ENCODE assay signal across 1 cellular context in genomic region chr9:115085773-115086377, GRCh38.
TF ChIP-seq lines count a peak whose summit lies in the region.

No MANE protein-coding gene starts in this region.

TF ChIP-seq in H1, 55 proteins besides CTCF, POLR2A, EP300 and RAD21 (continued from another document):
- no peak for TF ChIP-seq KDM1A (IDR thresholded peaks at IDR 0.05; ENCODE audit: borderline replicate concordance, low read length)
- no peak for TF ChIP-seq NRF1 (IDR thresholded peaks at IDR 0.05; ENCODE audit: low read depth, low read length)
- TF ChIP-seq SP1 (IDR thresholded peaks at IDR 0.05; ENCODE audit: low read depth, low read length): no peak
TF ChIP-seq in H1: peak in this region for 0.
